In the genomic region with DNA sequence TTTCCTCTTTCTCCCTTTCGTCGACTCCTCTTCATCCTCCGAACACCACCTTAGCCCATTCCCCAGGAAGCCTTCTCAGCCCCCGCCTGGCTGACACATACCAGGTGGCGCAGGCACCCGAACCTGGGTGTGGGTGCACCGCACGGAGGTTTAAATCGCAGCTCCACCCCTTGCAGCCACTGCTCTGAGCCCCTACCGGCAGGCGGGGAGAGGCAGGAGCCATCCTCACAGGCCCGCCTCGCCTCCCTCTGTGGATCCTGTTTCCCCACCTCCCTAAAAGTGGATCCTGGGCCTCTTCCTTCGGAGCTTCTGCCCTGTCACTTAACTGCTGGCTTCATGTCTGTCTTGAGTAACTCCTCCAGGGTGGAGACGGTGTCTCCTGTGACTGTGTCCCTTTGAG, we compare ENCODE assay signal across 15 cellular contexts.
DNase-seq lines count a peak whose midpoint lies in the region; ATAC-seq and TF ChIP-seq lines count a peak whose summit lies in the region.
"Had no signal": no experiment of that assay in that cellular context is flagged by ENCODE, and none has a peak within 500 bp of the region (broad histone marks: within the 10 kb centered on the region; RNA-seq: fewer than 3 reads in every experiment).

No MANE protein-coding gene starts in this region.

- TF ChIP-seq CTCF in GM23338 (conservative IDR thresholded peaks at IDR 0.05; ENCODE audit: low read depth in 2 of 2) (no peak), WTC11 (IDR thresholded peaks at IDR 0.05) (no peak), type B pancreatic cell (conservative IDR thresholded peaks at IDR 0.05) (no peak), CD14-positive monocyte (IDR thresholded peaks at IDR 0.05) (no peak)

- H3K79me2 ChIP-seq in GM23338 (replicated peaks; ENCODE audit: insufficient read depth) = no peaks in the 10 kb centered on the region

- H3K4me1 ChIP-seq in GM23338 (ENCODE audit: insufficient read depth) = peaks cover 12% of the 10 kb centered on the region

- H3K27ac Mint-ChIP-seq in GM23338 (no peak overlapping the region), WTC11 (no peak overlapping the region; the same call in 1 of the 2 replicates), type B pancreatic cell (peak overlapping the region; percentile 66), CD14-positive monocyte (no peak overlapping the region)
- H3K27ac Mint-ChIP-seq: B cell; CD4-positive, alpha-beta memory T cell had no signal

- H3K9me2 ChIP-seq in GM23338 (ENCODE audit: insufficient read depth) = 0 out of 2 replicates have a peak, but pooled peaks cover 4% of the 10 kb centered on the region

- H3K27me3 ChIP-seq in GM23338 (ENCODE audit: insufficient read depth) = no peaks in the 10 kb centered on the region

- no peak for DNase-seq in GM23338 (ENCODE audit: low spot score)
- DNase-seq in WTC11 (ENCODE audit: low spot score) = no peak
- peak; percentile 53 for DNase-seq in iPS-NIHi11 (ENCODE audit: low spot score)
- no peak for DNase-seq in type B pancreatic cell (ENCODE audit: extremely low spot score, unreplicated experiment)
- no peak for DNase-seq in CD14-positive monocyte (ENCODE audit: low spot score)
- DNase-seq in foreskin melanocyte = no peak
- DNase-seq in NK-92 treated with Interleukin-12 subunit alpha and Interleukin-12 subunit beta, amount 100 ng/mL, for 24 hours (lab: John Stamatoyannopoulos, UW) = no peak
- DNase-seq: C1 segment of cervical spinal cord; CD4-positive, alpha-beta memory T cell; COR-L47; DMS153; GF-D8 had no signal

- H3K36me3 Mint-ChIP-seq in GM23338 (ENCODE audit: low read depth) (peaks cover 13% of the 10 kb centered on the region), WTC11 (peaks cover 10% of the 10 kb centered on the region), type B pancreatic cell (no peaks in the 10 kb centered on the region), CD14-positive monocyte (no peaks in the 10 kb centered on the region)
- H3K36me3 Mint-ChIP-seq: CD4-positive, alpha-beta memory T cell had no signal

- no peaks in the 10 kb centered on the region for H4K20me1 ChIP-seq in GM23338 (replicated peaks; ENCODE audit: insufficient read depth)

- POLR2A ChIA-PET in WTC11 (lab: Charles Lee) = no interaction called here

- intact Hi-C loops in CD14-positive monocyte (cut with micrococcal nuclease) = no loop called here

- no peak overlapping the region for H2AFZ ChIP-seq in GM23338

- H3K9me3 Mint-ChIP-seq in GM23338 (peaks cover 23% of the 10 kb centered on the region), WTC11 (peaks cover 13% of the 10 kb centered on the region), type B pancreatic cell (no peaks in the 10 kb centered on the region), CD14-positive monocyte (peaks cover 0 to 7% (median 3%) of the 10 kb centered on the region in 7 donors)

- no peaks in the 10 kb centered on the region for H3K36me3 ChIP-seq in GM23338 (ENCODE audit: insufficient read depth)

- peak overlapping the region; percentile 32; the same call in 1 of the 2 replicates for H3K4me2 ChIP-seq in GM23338
- H3K4me2 ChIP-seq: KMS-11 had no signal

- H3K4me1 Mint-ChIP-seq in GM23338 (peaks cover 25% of the 10 kb centered on the region), WTC11 (peaks cover 33% of the 10 kb centered on the region), type B pancreatic cell (ENCODE audit: unreplicated experiment) (peaks cover 5% of the 10 kb centered on the region), CD14-positive monocyte (no peaks in the 10 kb centered on the region)
- H3K4me1 Mint-ChIP-seq: B cell; CD4-positive, alpha-beta memory T cell had no signal

- no peak overlapping the region for H3K4me3 Mint-ChIP-seq in GM23338
- no peak overlapping the region for H3K4me3 Mint-ChIP-seq in WTC11
- H3K4me3 Mint-ChIP-seq in type B pancreatic cell = no peak overlapping the region
- H3K4me3 Mint-ChIP-seq in CD14-positive monocyte = no peak overlapping the region
- H3K4me3 Mint-ChIP-seq: B cell; CD4-positive, alpha-beta memory T cell had no signal

- H3K27ac ChIP-seq in GM23338 (ENCODE audit: low read depth) = no peak overlapping the region
- H3K27ac ChIP-seq: KMS-11 had no signal

- no peaks in the 10 kb centered on the region for H3F3A ChIP-seq in GM23338 (replicated peaks; ENCODE audit: low read depth)

- CTCF ChIA-PET in WTC11 (lab: Charles Lee) = no interaction called here

- H3K27me3 Mint-ChIP-seq in GM23338 (ENCODE audit: insufficient read depth, low read depth, poor library complexity) (peaks cover 14% of the 10 kb centered on the region), WTC11 (ENCODE audit: low read depth) (peaks cover 11% of the 10 kb centered on the region), type B pancreatic cell (peaks cover 58% of the 10 kb centered on the region), CD14-positive monocyte (ENCODE audit: low read depth in 3 of 3) (peaks cover 3 to 20% (median 8%) of the 10 kb centered on the region in 3 donors)

- ATAC-seq in GM23338 = peak; percentile 62
- ATAC-seq in WTC11 = peak; percentile 52
- ATAC-seq: HepG2 had no signal

- H3K4me3 ChIP-seq in GM23338 = no peak overlapping the region

TF ChIP-seq in WTC11, 78 proteins besides CTCF, POLR2A, EP300 and RAD21:
- TF ChIP-seq SMAD4 (CRISPR knock-in tag; IDR thresholded peaks at IDR 0.05) = no peak
- no peak for TF ChIP-seq RORB (CRISPR knock-in tag; IDR thresholded peaks at IDR 0.05)
- TF ChIP-seq ZNF232 (CRISPR knock-in tag; IDR thresholded peaks at IDR 0.05) = no peak
- TF ChIP-seq, protein P1, sequence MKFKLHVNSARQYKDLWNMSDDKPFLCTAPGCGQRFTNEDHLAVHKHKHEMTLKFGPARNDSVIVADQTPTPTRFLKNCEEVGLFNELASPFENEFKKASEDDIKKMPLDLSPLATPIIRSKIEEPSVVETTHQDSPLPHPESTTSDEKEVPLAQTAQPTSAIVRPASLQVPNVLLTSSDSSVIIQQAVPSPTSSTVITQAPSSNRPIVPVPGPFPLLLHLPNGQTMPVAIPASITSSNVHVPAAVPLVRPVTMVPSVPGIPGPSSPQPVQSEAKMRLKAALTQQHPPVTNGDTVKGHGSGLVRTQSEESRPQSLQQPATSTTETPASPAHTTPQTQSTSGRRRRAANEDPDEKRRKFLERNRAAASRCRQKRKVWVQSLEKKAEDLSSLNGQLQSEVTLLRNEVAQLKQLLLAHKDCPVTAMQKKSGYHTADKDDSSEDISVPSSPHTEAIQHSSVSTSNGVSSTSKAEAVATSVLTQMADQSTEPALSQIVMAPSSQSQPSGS (CRISPR knock-in tag; IDR thresholded peaks at IDR 0.05; ENCODE audit: borderline replicate concordance, low read depth) = no peak
- TF ChIP-seq, protein P2, sequence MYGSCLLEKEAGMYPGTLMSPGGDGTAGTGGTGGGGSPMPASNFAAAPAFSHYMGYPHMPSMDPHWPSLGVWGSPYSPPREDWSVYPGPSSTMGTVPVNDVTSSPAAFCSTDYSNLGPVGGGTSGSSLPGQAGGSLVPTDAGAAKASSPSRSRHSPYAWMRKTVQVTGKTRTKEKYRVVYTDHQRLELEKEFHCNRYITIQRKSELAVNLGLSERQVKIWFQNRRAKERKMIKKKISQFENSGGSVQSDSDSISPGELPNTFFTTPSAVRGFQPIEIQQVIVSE (CRISPR knock-in tag; IDR thresholded peaks at IDR 0.05; ENCODE audit: borderline replicate concordance) = no peak
- TF ChIP-seq, protein P3, sequence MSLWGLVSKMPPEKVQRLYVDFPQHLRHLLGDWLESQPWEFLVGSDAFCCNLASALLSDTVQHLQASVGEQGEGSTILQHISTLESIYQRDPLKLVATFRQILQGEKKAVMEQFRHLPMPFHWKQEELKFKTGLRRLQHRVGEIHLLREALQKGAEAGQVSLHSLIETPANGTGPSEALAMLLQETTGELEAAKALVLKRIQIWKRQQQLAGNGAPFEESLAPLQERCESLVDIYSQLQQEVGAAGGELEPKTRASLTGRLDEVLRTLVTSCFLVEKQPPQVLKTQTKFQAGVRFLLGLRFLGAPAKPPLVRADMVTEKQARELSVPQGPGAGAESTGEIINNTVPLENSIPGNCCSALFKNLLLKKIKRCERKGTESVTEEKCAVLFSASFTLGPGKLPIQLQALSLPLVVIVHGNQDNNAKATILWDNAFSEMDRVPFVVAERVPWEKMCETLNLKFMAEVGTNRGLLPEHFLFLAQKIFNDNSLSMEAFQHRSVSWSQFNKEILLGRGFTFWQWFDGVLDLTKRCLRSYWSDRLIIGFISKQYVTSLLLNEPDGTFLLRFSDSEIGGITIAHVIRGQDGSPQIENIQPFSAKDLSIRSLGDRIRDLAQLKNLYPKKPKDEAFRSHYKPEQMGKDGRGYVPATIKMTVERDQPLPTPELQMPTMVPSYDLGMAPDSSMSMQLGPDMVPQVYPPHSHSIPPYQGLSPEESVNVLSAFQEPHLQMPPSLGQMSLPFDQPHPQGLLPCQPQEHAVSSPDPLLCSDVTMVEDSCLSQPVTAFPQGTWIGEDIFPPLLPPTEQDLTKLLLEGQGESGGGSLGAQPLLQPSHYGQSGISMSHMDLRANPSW (CRISPR knock-in tag; conservative IDR thresholded peaks at IDR 0.05; ENCODE audit: low read depth) = no peak
- TF ChIP-seq KAT7 (CRISPR knock-in tag; IDR thresholded peaks at IDR 0.05; ENCODE audit: borderline replicate concordance) = no peak
- TF ChIP-seq, protein P4, sequence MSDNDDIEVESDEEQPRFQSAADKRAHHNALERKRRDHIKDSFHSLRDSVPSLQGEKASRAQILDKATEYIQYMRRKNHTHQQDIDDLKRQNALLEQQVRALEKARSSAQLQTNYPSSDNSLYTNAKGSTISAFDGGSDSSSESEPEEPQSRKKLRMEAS (CRISPR knock-in tag; IDR thresholded peaks at IDR 0.05) = no peak
- TF ChIP-seq NR3C1 (CRISPR knock-in tag; conservative IDR thresholded peaks at IDR 0.05; ENCODE audit: low read depth) = no peak
- TF ChIP-seq, protein P5, sequence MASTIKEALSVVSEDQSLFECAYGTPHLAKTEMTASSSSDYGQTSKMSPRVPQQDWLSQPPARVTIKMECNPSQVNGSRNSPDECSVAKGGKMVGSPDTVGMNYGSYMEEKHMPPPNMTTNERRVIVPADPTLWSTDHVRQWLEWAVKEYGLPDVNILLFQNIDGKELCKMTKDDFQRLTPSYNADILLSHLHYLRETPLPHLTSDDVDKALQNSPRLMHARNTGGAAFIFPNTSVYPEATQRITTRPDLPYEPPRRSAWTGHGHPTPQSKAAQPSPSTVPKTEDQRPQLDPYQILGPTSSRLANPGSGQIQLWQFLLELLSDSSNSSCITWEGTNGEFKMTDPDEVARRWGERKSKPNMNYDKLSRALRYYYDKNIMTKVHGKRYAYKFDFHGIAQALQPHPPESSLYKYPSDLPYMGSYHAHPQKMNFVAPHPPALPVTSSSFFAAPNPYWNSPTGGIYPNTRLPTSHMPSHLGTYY (CRISPR knock-in tag; IDR thresholded peaks at IDR 0.05) = no peak
TF ChIP-seq in WTC11: peak in this region for 0.
